In the genomic region with DNA sequence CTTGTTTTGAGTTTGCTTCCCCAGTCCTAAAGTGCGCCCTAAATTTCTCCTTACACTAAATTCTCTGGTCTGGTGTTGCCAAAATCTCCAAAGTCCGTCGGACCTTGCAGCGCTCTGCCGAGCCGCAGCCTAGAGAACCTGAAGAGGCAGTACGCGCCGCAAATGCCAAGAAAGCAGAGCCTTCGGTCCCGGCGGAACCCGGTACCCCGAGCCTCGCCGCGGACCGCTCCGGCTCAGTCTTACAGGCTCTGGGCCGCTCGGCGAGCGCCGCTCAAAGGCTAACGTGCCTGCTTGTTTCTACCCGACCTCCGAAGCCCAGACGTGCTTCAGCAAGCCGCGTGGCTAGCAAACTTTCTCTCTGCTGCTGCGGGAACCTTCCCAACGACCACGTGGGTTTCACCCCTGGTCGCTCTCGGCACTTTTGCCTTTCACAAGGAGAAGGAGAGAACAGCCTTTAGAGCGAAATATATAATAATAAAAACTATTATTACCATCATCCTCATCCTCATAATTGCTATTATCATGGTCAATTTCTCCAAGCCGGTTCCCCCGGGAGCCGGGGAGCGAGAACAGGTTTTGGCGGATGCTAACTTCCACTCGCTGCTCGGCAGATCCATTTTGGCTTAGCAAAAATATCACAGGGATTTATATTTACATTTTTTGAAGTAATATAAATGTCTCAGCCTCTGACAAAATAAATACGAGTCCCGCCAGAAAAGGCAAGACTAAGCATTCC, we compare ENCODE assay signal across 18 cellular contexts. TPM values are rescaled to one million over a fixed set of nuclear protein-coding genes. Genes with fewer than 3 reads are reported as not detected.
DNase-seq lines count a peak whose midpoint lies in the region; ATAC-seq and TF ChIP-seq lines count a peak whose summit lies in the region.
"Had no signal": no experiment of that assay in that cellular context is flagged by ENCODE, and none has a peak within 500 bp of the region (broad histone marks: within the 10 kb centered on the region; RNA-seq: fewer than 3 reads in every experiment).

No MANE protein-coding gene starts in this region.

- peaks cover 31% of the 10 kb centered on the region for H3K27me3 ChIP-seq in H9 (ENCODE audit: insufficient read depth, low read length)
- peaks cover 81% of the 10 kb centered on the region for H3K27me3 ChIP-seq in endodermal cell (ENCODE audit: control insufficient read depth, insufficient read depth, low read length, poor library complexity, severe bottlenecking)

- no peak overlapping the region for H3K4me3 ChIP-seq in AG10803 (ENCODE audit: low read length)
- H3K4me3 ChIP-seq in endodermal cell (ENCODE audit: low read length): peak overlapping the region; percentile 62

- H3K79me1 ChIP-seq in H9 (ENCODE audit: insufficient read depth, low read depth, low read length, poor library complexity, severe bottlenecking): no peaks in the 10 kb centered on the region

- H3K4me2 ChIP-seq in H9 (ENCODE audit: insufficient read depth, insufficient read length, low read length): peak overlapping the region; percentile 72

- no peak overlapping the region for H2BK12ac ChIP-seq in H9 (ENCODE audit: insufficient read length, low read depth, low read length)

- H3K4me3 Mint-ChIP-seq in H9 (peak overlapping the region; percentile 63 to 82), endodermal cell (peak overlapping the region; percentile 51), nephron (peak overlapping the region; percentile 68 to 75 (median 73))
- no peak overlapping the region for H3K4me3 Mint-ChIP-seq in activated T-helper 17 cell treated with anti-CD3 and anti-CD28 coated beads, Interleukin-2, amount 50 U/mL, for 72 hours
- H3K4me3 Mint-ChIP-seq: CD4-positive, CD25-positive, alpha-beta regulatory T cell had no signal

- no peaks in the 10 kb centered on the region; a peak in 3 of 7 replicates for H3K36me3 Mint-ChIP-seq in H9 (ENCODE audit: insufficient read depth in 1 of 3, low read depth in 3 of 3)
- H3K36me3 Mint-ChIP-seq in endodermal cell (ENCODE audit: low read depth): no peaks in the 10 kb centered on the region
- H3K36me3 Mint-ChIP-seq in nephron (ENCODE audit: low read depth): no peaks in the 10 kb centered on the region
- H3K36me3 Mint-ChIP-seq in activated T-helper 17 cell treated with anti-CD3 and anti-CD28 coated beads, Interleukin-2, amount 50 U/mL, for 72 hours (ENCODE audit: low read depth): no peaks in the 10 kb centered on the region
- H3K36me3 Mint-ChIP-seq: CD4-positive, CD25-positive, alpha-beta regulatory T cell had no signal

- no peaks in the 10 kb centered on the region for H3K4me1 ChIP-seq in H9 (ENCODE audit: insufficient read depth, low read length)
- H3K4me1 ChIP-seq in endodermal cell (ENCODE audit: control insufficient read depth, insufficient read depth, low read length): no peaks in the 10 kb centered on the region

- ATAC-seq in activated T-helper 17 cell treated with anti-CD3 and anti-CD28 coated beads, Interleukin-2, amount 50 U/mL, for 72 hours (replicated peaks): no peak
- ATAC-seq in GM21381 (IDR thresholded peaks at IDR 0.05; ENCODE audit: unreplicated experiment) (no peak), GM21717 (IDR thresholded peaks at IDR 0.05; ENCODE audit: unreplicated experiment) (no peak)
- ATAC-seq: esophagus mucosa had no signal

- H2BK5ac ChIP-seq in H9 (ENCODE audit: insufficient read length, low read length): no peak overlapping the region

- H2BK15ac ChIP-seq in H9 (ENCODE audit: low read depth, low read length): no peak overlapping the region

- no peak overlapping the region for H3K4ac ChIP-seq in H9 (ENCODE audit: low read depth, low read length)

- H3K4me1 Mint-ChIP-seq in H9 (peaks cover 52 to 59% of the 10 kb centered on the region in 2 experiments), endodermal cell (peaks cover 24% of the 10 kb centered on the region), nephron (peaks cover 27% of the 10 kb centered on the region)
- H3K4me1 Mint-ChIP-seq in activated T-helper 17 cell treated with anti-CD3 and anti-CD28 coated beads, Interleukin-2, amount 50 U/mL, for 72 hours: no peaks in the 10 kb centered on the region
- H3K4me1 Mint-ChIP-seq: CD4-positive, CD25-positive, alpha-beta regulatory T cell had no signal

- peak overlapping the region; percentile 60 for H2AFZ ChIP-seq in H9 (ENCODE audit: low read length)

- WGBS in H9 (ENCODE audit: extremely low coverage, insufficient read length, low lambda C conversion rate): no CpG with 5 or more reads among the region's 45 CpGs
- 1% methylated on average over 36 of the region's 45 CpGs; no CpG with 5 or more reads in 1 of the 2 experiments for WGBS in endodermal cell (ENCODE audit: insufficient coverage in 1 of 2, insufficient read length in 1 of 2), 2 experiments

- H2BK20ac ChIP-seq in H9 (ENCODE audit: low read depth, low read length, poor library complexity, severe bottlenecking): no peak overlapping the region

- H4K91ac ChIP-seq in H9 (ENCODE audit: insufficient read length, low read depth, low read length): no peak overlapping the region

- H3K27ac ChIP-seq in H9 (ENCODE audit: insufficient read length, low read depth, low read length) (no peak overlapping the region), endodermal cell (ENCODE audit: low read depth, low read length) (no peak overlapping the region)

- H2AK5ac ChIP-seq in H9 (ENCODE audit: insufficient read length, low read length): no peak overlapping the region

- no peaks in the 10 kb centered on the region for H3K9me3 ChIP-seq in H9 (ENCODE audit: control insufficient read depth, low read depth, low read length)
- H3K9me3 ChIP-seq in endodermal cell (ENCODE audit: control insufficient read depth, low read length): no peaks in the 10 kb centered on the region

- no peaks in the 10 kb centered on the region for H4K20me1 ChIP-seq in H9 (ENCODE audit: control insufficient read depth, insufficient read depth, insufficient read length)

- H2BK120ac ChIP-seq in H9 (ENCODE audit: low read depth, low read length, poor library complexity, severe bottlenecking): no peak overlapping the region

- H3T11ph ChIP-seq in H9 (ENCODE audit: low read length): no peak overlapping the region

- no peak overlapping the region for H4K8ac ChIP-seq in H9 (replicated peaks; ENCODE audit: insufficient read length, low read depth, low read length)

- H3K79me2 ChIP-seq in H9 (ENCODE audit: insufficient read depth, low read length): no peaks in the 10 kb centered on the region

- no peaks in the 10 kb centered on the region for H3K36me3 ChIP-seq in endodermal cell (ENCODE audit: control insufficient read depth, insufficient read depth, low read length)

- H3K18ac ChIP-seq in H9 (ENCODE audit: insufficient read length, low read depth, low read length): no peak overlapping the region

- TF ChIP-seq CTCF in AG10803 (conservative IDR thresholded peaks at IDR 0.05; ENCODE audit: low read length) (no peak), H9 (conservative IDR thresholded peaks at IDR 0.05) (peak; percentile 25; the same call in 1 of the 3 replicates), endodermal cell (conservative IDR thresholded peaks at IDR 0.05) (peak; percentile 11), nephron (IDR thresholded peaks at IDR 0.05; ENCODE audit: unreplicated experiment in 3 of 3) (no peak)

- H3K23ac ChIP-seq in H9 (ENCODE audit: insufficient read length, low read depth, low read length): no peak overlapping the region

- H3K56ac ChIP-seq in H9 (ENCODE audit: insufficient read length, low read depth, low read length): no peak overlapping the region

- H3K14ac ChIP-seq in H9 (ENCODE audit: insufficient read depth, low read length): 0 out of 2 replicates have a peak overlapping the region, but pooled peaks have one; percentile 35

- H3K27me3 Mint-ChIP-seq in H9 (ENCODE audit: low read depth): peaks cover 58% of the 10 kb centered on the region
- H3K27me3 Mint-ChIP-seq in endodermal cell (ENCODE audit: insufficient read depth): peaks cover 86% of the 10 kb centered on the region
- peaks cover 97% of the 10 kb centered on the region for H3K27me3 Mint-ChIP-seq in nephron (ENCODE audit: low read depth)
- peaks cover 10% of the 10 kb centered on the region for H3K27me3 Mint-ChIP-seq in activated T-helper 17 cell treated with anti-CD3 and anti-CD28 coated beads, Interleukin-2, amount 50 U/mL, for 72 hours

- H4K5ac ChIP-seq in H9 (ENCODE audit: insufficient read length, low read depth, low read length): no peak overlapping the region

- peaks cover 22% of the 10 kb centered on the region for H3K23me2 ChIP-seq in H9 (ENCODE audit: insufficient read length, low read depth, low read length, poor library complexity, severe bottlenecking)

- H3K27ac Mint-ChIP-seq in H9 (peak overlapping the region in 1 of 3 experiments; percentile 36; a peak in 2 of 7 replicates), endodermal cell (no peak overlapping the region), nephron (no peak overlapping the region)
- H3K27ac Mint-ChIP-seq in activated T-helper 17 cell treated with anti-CD3 and anti-CD28 coated beads, Interleukin-2, amount 50 U/mL, for 72 hours: no peak overlapping the region
- H3K27ac Mint-ChIP-seq: CD4-positive, CD25-positive, alpha-beta regulatory T cell had no signal

- peaks cover 0 to 6% of the 10 kb centered on the region in 2 experiments; a peak in 1 of 5 replicates for H3K9me3 Mint-ChIP-seq in H9
- H3K9me3 Mint-ChIP-seq in endodermal cell: no peaks in the 10 kb centered on the region
- H3K9me3 Mint-ChIP-seq in nephron: peaks cover 5% of the 10 kb centered on the region
- H3K9me3 Mint-ChIP-seq in activated T-helper 17 cell treated with anti-CD3 and anti-CD28 coated beads, Interleukin-2, amount 50 U/mL, for 72 hours: no peaks in the 10 kb centered on the region

- DNase-seq in AG10803 (ENCODE audit: low read depth) (peak; percentile 0), H9 (peak; percentile 78), endodermal cell (peak; percentile 86), cortex of kidney (lab: John Stamatoyannopoulos, UW) (no peak)
- DNase-seq: activated CD4-positive, alpha-beta T cell treated with anti-CD3 and anti-CD28 coated beads, Interleukin-2, amount 50 U/mL, for 48 hours; activated gamma-delta T cell; CD4-positive, CD25-positive, alpha-beta regulatory T cell; GDM1; HCEC 1CT; MM.1S had no signal

- H3K9ac ChIP-seq in H9 (ENCODE audit: extremely low read depth, insufficient read length, low read length) (no peak overlapping the region), endodermal cell (ENCODE audit: extremely low read depth, low read length, poor library complexity, severe bottlenecking) (no peak overlapping the region)

RNA-seq across cellular contexts. Expression of gene HTR2C, which starts 2.2 kb away (rescaled TPM):
- total RNA-seq in H9 (2021) (1.3 and 1.5 TPM in 2 replicates), endodermal cell (under 1 TPM in 1 of 2 donors, not detected in 1; 0.90 TPM)
- polyA plus RNA-seq in endodermal cell (2013, experiment 1 of 2): 0.07 TPM
- polyA plus RNA-seq in endodermal cell (2013, experiment 2 of 2): not detected
- not detected for total RNA-seq in activated T-helper 17 cell treated with anti-CD3 and anti-CD28 coated beads, Interleukin-2, amount 50 U/mL, for 72 hours
- total RNA-seq: CD4-positive, CD25-positive, alpha-beta regulatory T cell; esophagus mucosa; mononuclear cell; posterior vena cava; T-helper 1 cell treated with Interleukin-12 subunit alpha and Interleukin-12 subunit beta and Interleukin-4 antibody, amounts not matched to agents 30 ng/mL and 1 ng/mL, for 36 hours had no signal
- polyA plus RNA-seq: CD4-positive, CD25-positive, alpha-beta regulatory T cell had no signal

Comparison
In these comparisons a context has a peak if more than half of its experiments do, and no peak if none do; other contexts are left out.
1. CTCF ChIP-seq: peak in H9 (single experiment) and endodermal cell (single experiment); none in AG10803 (single experiment) and nephron (0 of 3).